Comparison of ENCODE assay signal across 33 cellular contexts in the genomic region with DNA sequence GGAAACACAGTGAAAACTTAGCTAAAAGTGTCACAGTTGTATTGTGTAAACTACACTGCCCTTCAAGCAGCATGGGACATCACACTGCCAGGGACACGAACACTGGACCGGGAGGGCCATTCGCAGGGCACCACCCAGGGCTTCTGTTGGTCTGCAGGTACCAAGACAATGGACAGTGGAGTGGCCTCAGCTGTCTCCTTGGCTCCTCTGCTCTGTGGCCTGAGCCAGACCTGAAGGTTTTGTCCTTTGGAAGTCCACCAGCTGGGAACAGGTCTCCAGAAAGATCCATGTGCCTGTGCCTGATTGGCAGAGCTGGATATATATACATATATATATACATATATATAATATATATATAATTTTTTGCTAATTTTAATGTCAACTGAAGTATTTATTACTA.
"Had no signal": no experiment of that assay in that cellular context is flagged by ENCODE, and none has a peak within 500 bp of the region (broad histone marks: within the 10 kb centered on the region; RNA-seq: fewer than 3 reads in every experiment).

No MANE protein-coding gene starts in this region.

- DNase-seq: activated CD4-positive, alpha-beta T cell treated with anti-CD3 and anti-CD28 coated beads for 36 hours; activated CD4-positive, alpha-beta T cell treated with anti-CD3 and anti-CD28 coated beads, Interleukin-2, amount 10 ng/mL, durations not matched to agents 7 days and 5 days; activated CD4-positive, alpha-beta T cell treated with anti-CD3 and anti-CD28 coated beads, Interleukin-2, amount 50 U/mL, for 48 hours; activated CD8-positive, alpha-beta memory T cell treated with anti-CD3 and anti-CD28 coated beads, Interleukin-2, amount 50 U/mL, for 4 hours; activated CD8-positive, alpha-beta T cell treated with anti-CD3 and anti-CD28 coated beads, Interleukin-2, amount 10 ng/mL, durations not matched to agents 7 days and 5 days; activated effector memory CD4-positive, alpha-beta T cell treated with Interleukin-2 at 50 U/mL for 16 hours; activated naive CD4-positive, alpha-beta T cell treated with anti-CD3 and anti-CD28 coated beads, Interleukin-2, amount 10 ng/mL, durations not matched to agents 7 days and 5 days; activated naive CD8-positive, alpha-beta T cell treated with anti-CD3 and anti-CD28 coated beads, Interleukin-2, amount 50 U/mL, for 24 hours; activated T-cell treated with anti-CD3 and anti-CD28 coated beads, Interleukin-2, amount 50 U/mL, for 48 hours; anterior cingulate cortex; cerebellar nuclear complex; Karpas-422; KBM-7; NCI-H1417 treated with DMSO at 0.1 percent for 48 hours; NCI-H187 treated with DMSO at 0.1 percent for 48 hours; NCI-H2081; NCI-H226; NCI-H446 treated with DMSO at 0.1 percent for 48 hours; NCI-H524; NCI-H69; NCI-H82; NK-92 treated with Interleukin-12 subunit alpha and Interleukin-12 subunit beta, amount 100 ng/mL, for 24 hours; PC-3; Peyer's patch; RPMI8226; SHP77 treated with DMSO at 0.1 percent for 48 hours; SK-N-SH had no signal

- H3K27ac Mint-ChIP-seq: activated CD4-positive, alpha-beta T cell treated with anti-CD3 and anti-CD28 coated beads for 36 hours; activated CD4-positive, alpha-beta T cell treated with anti-CD3 and anti-CD28 coated beads, Interleukin-2, amount 10 ng/mL, durations not matched to agents 7 days and 5 days; activated CD8-positive, alpha-beta T cell treated with anti-CD3 and anti-CD28 coated beads, Interleukin-2, amount 10 ng/mL, durations not matched to agents 7 days and 5 days; activated naive CD4-positive, alpha-beta T cell treated with anti-CD3 and anti-CD28 coated beads, Interleukin-2, amount 10 ng/mL, durations not matched to agents 7 days and 5 days; activated naive CD8-positive, alpha-beta T cell; activated naive CD8-positive, alpha-beta T cell treated with anti-CD3 and anti-CD28 coated beads, Interleukin-2, amount 50 U/mL, for 24 hours; T-helper 1 cell treated with Interleukin-12 subunit alpha and Interleukin-12 subunit beta and Interleukin-4 antibody, amounts not matched to agents 30 μg/mL and 1 μg/mL, for 36 hours; T-helper 2 cell treated with Interferon-gamma antibody and Interleukin-4, amounts not matched to agents 5 μg/mL and 100 μg/mL, for 36 hours; WTC11 had no signal

- H3K9me3 Mint-ChIP-seq: activated CD4-positive, alpha-beta T cell treated with anti-CD3 and anti-CD28 coated beads, Interleukin-2, amount 10 ng/mL, durations not matched to agents 7 days and 5 days; activated naive CD4-positive, alpha-beta T cell treated with anti-CD3 and anti-CD28 coated beads, Interleukin-2, amount 10 ng/mL, durations not matched to agents 7 days and 5 days; activated naive CD8-positive, alpha-beta T cell treated with anti-CD3 and anti-CD28 coated beads, Interleukin-2, amount 50 U/mL, for 24 hours; brain; T-helper 1 cell treated with Interleukin-12 subunit alpha and Interleukin-12 subunit beta and Interleukin-4 antibody, amounts not matched to agents 30 μg/mL and 1 μg/mL, for 36 hours; T-helper 2 cell treated with Interferon-gamma antibody and Interleukin-4, amounts not matched to agents 5 μg/mL and 100 μg/mL, for 36 hours; WTC11 had no signal

- H3K27me3 Mint-ChIP-seq: activated CD4-positive, alpha-beta T cell treated with anti-CD3 and anti-CD28 coated beads, Interleukin-2, amount 10 ng/mL, durations not matched to agents 7 days and 5 days; activated naive CD4-positive, alpha-beta T cell treated with anti-CD3 and anti-CD28 coated beads, Interleukin-2, amount 10 ng/mL, durations not matched to agents 7 days and 5 days; activated naive CD8-positive, alpha-beta T cell treated with anti-CD3 and anti-CD28 coated beads, Interleukin-2, amount 50 U/mL, for 24 hours; brain had no signal

- H3K4me1 Mint-ChIP-seq: activated CD4-positive, alpha-beta T cell treated with anti-CD3 and anti-CD28 coated beads for 36 hours; activated CD4-positive, alpha-beta T cell treated with anti-CD3 and anti-CD28 coated beads, Interleukin-2, amount 10 ng/mL, durations not matched to agents 7 days and 5 days; activated naive CD4-positive, alpha-beta T cell treated with anti-CD3 and anti-CD28 coated beads, Interleukin-2, amount 10 ng/mL, durations not matched to agents 7 days and 5 days; activated naive CD8-positive, alpha-beta T cell treated with anti-CD3 and anti-CD28 coated beads, Interleukin-2, amount 50 U/mL, for 24 hours had no signal

- H3K4me3 Mint-ChIP-seq: activated CD4-positive, alpha-beta T cell treated with anti-CD3 and anti-CD28 coated beads for 36 hours; activated CD4-positive, alpha-beta T cell treated with anti-CD3 and anti-CD28 coated beads, Interleukin-2, amount 10 ng/mL, durations not matched to agents 7 days and 5 days; activated CD8-positive, alpha-beta T cell treated with anti-CD3 and anti-CD28 coated beads, Interleukin-2, amount 10 ng/mL, durations not matched to agents 7 days and 5 days; activated naive CD4-positive, alpha-beta T cell treated with anti-CD3 and anti-CD28 coated beads, Interleukin-2, amount 10 ng/mL, durations not matched to agents 7 days and 5 days; activated naive CD8-positive, alpha-beta T cell; activated naive CD8-positive, alpha-beta T cell treated with anti-CD3 and anti-CD28 coated beads, Interleukin-2, amount 50 U/mL, for 24 hours; T-helper 1 cell treated with Interleukin-12 subunit alpha and Interleukin-12 subunit beta and Interleukin-4 antibody, amounts not matched to agents 30 μg/mL and 1 μg/mL, for 36 hours; T-helper 2 cell treated with Interferon-gamma antibody and Interleukin-4, amounts not matched to agents 5 μg/mL and 100 μg/mL, for 36 hours; WTC11 had no signal

- ATAC-seq: activated CD4-positive, alpha-beta T cell treated with anti-CD3 and anti-CD28 coated beads for 36 hours; activated CD4-positive, CD25-positive, alpha-beta regulatory T cell treated with anti-CD3 and anti-CD28 coated beads, Interleukin-2, amount 50 U/mL, for 24 hours; activated CD8-positive, alpha-beta T cell treated with anti-CD3 and anti-CD28 coated beads, Interleukin-2, amount 10 ng/mL, durations not matched to agents 7 days and 5 days; activated naive CD8-positive, alpha-beta T cell treated with anti-CD3 and anti-CD28 coated beads, Interleukin-2, amount 50 U/mL, for 24 hours; PC-3; WTC11 had no signal
